18 cellular contexts compared by ENCODE assay signal in the genomic region with DNA sequence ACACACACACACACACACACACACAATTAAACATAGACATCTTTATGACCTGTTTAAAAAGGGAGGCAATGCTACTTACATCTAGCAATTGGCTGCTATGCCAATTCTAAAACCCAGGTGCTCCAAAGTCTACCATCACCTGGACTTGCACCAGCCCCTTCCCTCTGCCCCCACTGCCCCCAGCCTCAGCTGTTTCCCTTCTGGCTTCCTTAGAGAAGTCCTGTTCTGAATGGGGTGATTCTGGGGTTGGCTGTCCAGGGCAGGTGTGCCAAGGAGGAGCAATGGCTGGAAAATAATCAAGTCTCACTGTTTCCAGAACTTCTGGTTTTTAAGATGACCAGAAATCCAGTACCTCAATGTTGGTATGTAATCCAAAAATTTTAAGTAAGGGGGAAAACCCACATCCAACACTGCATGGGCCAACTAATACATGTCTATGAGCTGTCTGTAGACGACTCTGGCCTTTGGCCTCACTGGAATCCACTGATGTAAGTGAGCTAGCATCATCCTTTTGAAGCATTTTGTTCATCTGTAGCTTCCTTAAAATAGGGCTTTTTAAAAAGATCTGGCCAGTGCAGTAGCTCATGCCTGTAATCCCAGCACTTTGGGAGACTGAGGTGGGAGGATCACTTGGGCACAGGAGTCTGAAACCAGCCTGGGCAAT. TPM values are rescaled to one million over a fixed set of nuclear protein-coding genes. Genes with fewer than 3 reads are reported as not detected.
DNase-seq lines count a peak whose midpoint lies in the region; ATAC-seq and TF ChIP-seq lines count a peak whose summit lies in the region.
"Had no signal": no experiment of that assay in that cellular context is flagged by ENCODE, and none has a peak within 500 bp of the region (broad histone marks: within the 10 kb centered on the region; RNA-seq: fewer than 3 reads in every experiment).

No MANE protein-coding gene starts in this region.

- H2BK5ac ChIP-seq in IMR-90 (ENCODE audit: low read depth, low read length, poor library complexity, severe bottlenecking), result no peak overlapping the region

- no peak overlapping the region for H3K56ac ChIP-seq in IMR-90 (ENCODE audit: extremely low read depth, insufficient read depth, low read length)

- peaks cover 14% of the 10 kb centered on the region for H3K4me1 ChIP-seq in IMR-90 (ENCODE audit: control insufficient read depth, insufficient read depth, low read length)
- peaks cover 38 to 42% of the 10 kb centered on the region in 2 experiments for H3K4me1 ChIP-seq in neutrophil (ENCODE audit: control insufficient read depth in 1 of 2, insufficient read depth in 1 of 2, low read depth in 1 of 2, low read length in 1 of 2)

- intact Hi-C loops in activated CD4-positive, alpha-beta T cell treated with anti-CD3 and anti-CD28 coated beads for 36 hours (cut with DNase I, micrococcal nuclease), result loop anchor here in 1 of 2 experiments (10.0 kb wide), 1 partner anchor 878 kb away; a partner anchor contains a TSS
- intact Hi-C loops in IMR-90 (cut with micrococcal nuclease), result loop anchor here (5.0 to 10.0 kb wide), 2 partner anchors 81 to 288 kb away; a partner anchor contains a TSS
- intact Hi-C loops in dendritic cell treated with granulocyte-macrophage colony-stimulating factor and Interleukin-4, amounts not matched to agents 40 ng/mL and 50 ng/mL, for 4 days (cut with micrococcal nuclease), result no loop called here

- H4K20me1 ChIP-seq in IMR-90 (ENCODE audit: insufficient read depth, low read length), result peaks cover 34% of the 10 kb centered on the region; the same call in 1 of the 2 replicates

- no peak overlapping the region for H2BK120ac ChIP-seq in IMR-90 (ENCODE audit: low read depth, low read length)

- ATAC-seq in activated CD4-positive, alpha-beta T cell treated with anti-CD3 and anti-CD28 coated beads for 36 hours, result no peak
- ATAC-seq in IMR-90 (ENCODE audit: low read depth), result no peak
- no peak for ATAC-seq in HG03342 (IDR thresholded peaks at IDR 0.05; ENCODE audit: unreplicated experiment)

- DNase-seq in activated CD4-positive, alpha-beta T cell treated with anti-CD3 and anti-CD28 coated beads for 36 hours, result no peak
- DNase-seq in activated CD4-positive, alpha-beta T cell treated with anti-CD3 and anti-CD28 coated beads for 1 hour, result no peak
- DNase-seq in IMR-90 (peak; percentile 53), AG20443 (ENCODE audit: low spot score) (no peak)
- DNase-seq in stimulated activated CD4-positive, alpha-beta T cell treated with anti-CD3 and anti-CD28 coated beads, Interleukin-2, amount 100 ng/mL, for 48 hours, result no peak
- DNase-seq: amniotic stem cell, COR-L47, cortex of kidney, head of caudate nucleus, KG1, NCI-H510A treated with DMSO at 0.1 percent for 48 hours had no signal

- peaks cover 27% of the 10 kb centered on the region for H3K36me3 ChIP-seq in IMR-90 (ENCODE audit: control insufficient read depth, insufficient read depth, low read length)
- H3K36me3 ChIP-seq in neutrophil, result peaks cover 37% of the 10 kb centered on the region

- no peak overlapping the region for H3K27ac Mint-ChIP-seq in activated CD4-positive, alpha-beta T cell treated with anti-CD3 and anti-CD28 coated beads for 36 hours
- H3K27ac Mint-ChIP-seq in dendritic cell treated with granulocyte-macrophage colony-stimulating factor and Interleukin-4, amounts not matched to agents 40 ng/mL and 50 ng/mL, for 4 days, result peak overlapping the region; percentile 76

- H3K9me1 ChIP-seq in IMR-90 (ENCODE audit: insufficient read depth, low read length), result peaks cover 11% of the 10 kb centered on the region

- no peak overlapping the region for H3K4me2 ChIP-seq in IMR-90 (ENCODE audit: low read depth, low read length)

- H3K27me3 ChIP-seq in IMR-90 (ENCODE audit: control insufficient read depth, insufficient read depth, low read length) (no peaks in the 10 kb centered on the region), neutrophil (no peaks in the 10 kb centered on the region)
- H3K27me3 ChIP-seq: esophagus muscularis mucosa had no signal

- no peak overlapping the region for H4K8ac ChIP-seq in IMR-90 (ENCODE audit: low read depth in 2 of 2, low read length in 2 of 2)

- no peak overlapping the region for H2BK20ac ChIP-seq in IMR-90 (ENCODE audit: low read depth, low read length)

- no peak overlapping the region for H2AK9ac ChIP-seq in IMR-90 (replicated peaks; ENCODE audit: low read depth, low read length, poor library complexity)

- in situ Hi-C loops in IMR-90 (cut with MboI; ENCODE audit: low sequenced_read_pairs), result loop anchor here (25.0 kb wide), 1 partner anchor 796 kb away; no protein-coding TSS in a partner anchor

- TF ChIP-seq RAD21 in IMR-90 (IDR thresholded peaks at IDR 0.05; ENCODE audit: low read length), result no peak

- H3K18ac ChIP-seq in IMR-90 (ENCODE audit: low read depth, low read length), result no peak overlapping the region

- dilution Hi-C loops in IMR-90 (cut with HindIII; ENCODE audit: low sequenced_read_pairs, unreplicated experiment), result no loop called here

- TF ChIP-seq CTCF in IMR-90 (conservative IDR thresholded peaks at IDR 0.05; ENCODE audit: low read depth, low read length), result no peak
- TF ChIP-seq CTCF in neutrophil (IDR thresholded peaks at IDR 0.05), result no peak

- H3K4me3 Mint-ChIP-seq in activated CD4-positive, alpha-beta T cell treated with anti-CD3 and anti-CD28 coated beads for 36 hours, result peak overlapping the region; percentile 96
- no peak overlapping the region for H3K4me3 Mint-ChIP-seq in dendritic cell treated with granulocyte-macrophage colony-stimulating factor and Interleukin-4, amounts not matched to agents 40 ng/mL and 50 ng/mL, for 4 days

- no peak overlapping the region for H4K5ac ChIP-seq in IMR-90 (ENCODE audit: low read depth, low read length)

- no peak overlapping the region for H2AFZ ChIP-seq in IMR-90 (replicated peaks; ENCODE audit: low read length, poor library complexity)

- H2AK5ac ChIP-seq in IMR-90 (ENCODE audit: low read depth, low read length), result no peak overlapping the region

- POLR2A ChIA-PET in activated CD4-positive, alpha-beta T cell treated with anti-CD3 and anti-CD28 coated beads for 36 hours (lab: Charles Lee), result no interaction called here
- POLR2A ChIA-PET in IMR-90 (lab: Charles Lee; ENCODE audit: unreplicated experiment), result no interaction called here

- H3K4me1 Mint-ChIP-seq in activated CD4-positive, alpha-beta T cell treated with anti-CD3 and anti-CD28 coated beads for 36 hours, result peaks cover 40% of the 10 kb centered on the region
- peaks cover 49% of the 10 kb centered on the region for H3K4me1 Mint-ChIP-seq in dendritic cell treated with granulocyte-macrophage colony-stimulating factor and Interleukin-4, amounts not matched to agents 40 ng/mL and 50 ng/mL, for 4 days (ENCODE audit: low read depth)

- H3K27ac ChIP-seq in IMR-90 (ENCODE audit: insufficient read depth, low read length) (no peak overlapping the region), neutrophil (peak overlapping the region; percentile 90)
- H3K27ac ChIP-seq: esophagus muscularis mucosa, SK-N-MC had no signal

- peaks cover 13% of the 10 kb centered on the region for H3K36me3 Mint-ChIP-seq in activated CD4-positive, alpha-beta T cell treated with anti-CD3 and anti-CD28 coated beads for 36 hours (ENCODE audit: low read depth)
- H3K36me3 Mint-ChIP-seq in dendritic cell treated with granulocyte-macrophage colony-stimulating factor and Interleukin-4, amounts not matched to agents 40 ng/mL and 50 ng/mL, for 4 days (ENCODE audit: low read depth), result peaks cover 65% of the 10 kb centered on the region

- WGBS in IMR-90 (ENCODE audit: extremely low coverage in 2 of 2, insufficient read length in 1 of 2), 2 experiments, result no CpG with 5 or more reads among the region's 1 CpG

- H3K27me3 Mint-ChIP-seq in activated CD4-positive, alpha-beta T cell treated with anti-CD3 and anti-CD28 coated beads for 36 hours, result no peaks in the 10 kb centered on the region
- H3K27me3 Mint-ChIP-seq in dendritic cell treated with granulocyte-macrophage colony-stimulating factor and Interleukin-4, amounts not matched to agents 40 ng/mL and 50 ng/mL, for 4 days, result no peaks in the 10 kb centered on the region

- no peak overlapping the region for H3K4me3 ChIP-seq in IMR-90 (ENCODE audit: insufficient read depth, low read depth, low read length)
- peak overlapping the region in 1 of 2 experiments; percentile 88 for H3K4me3 ChIP-seq in neutrophil (ENCODE audit: low read depth in 1 of 2, low read length in 1 of 2)
- H3K4me3 ChIP-seq: HAP-1 had no signal

- no peak overlapping the region for H4K91ac ChIP-seq in IMR-90 (ENCODE audit: insufficient read depth, low read depth, low read length)

- CTCF ChIA-PET in activated CD4-positive, alpha-beta T cell treated with anti-CD3 and anti-CD28 coated beads for 36 hours (lab: Charles Lee), result interaction anchor here (0.7 to 1.4 kb wide), 5 partner anchors 11 to 527 kb away, joined by 3 to 4 read pairs (median 4); no protein-coding TSS in a partner anchor
- CTCF ChIA-PET in IMR-90 (lab: Yijun Ruan, JAX), result interaction anchor here (0.8 kb wide), 1 partner anchor 82 kb away, joined by 3 read pairs; no protein-coding TSS in a partner anchor

- H3K9me3 ChIP-seq in IMR-90 (ENCODE audit: control insufficient read depth, insufficient read depth, low read length), result no peaks in the 10 kb centered on the region
- no peaks in the 10 kb centered on the region for H3K9me3 ChIP-seq in neutrophil
- H3K9me3 ChIP-seq: esophagus muscularis mucosa, HAP-1 had no signal

- H3K9me3 Mint-ChIP-seq in activated CD4-positive, alpha-beta T cell treated with anti-CD3 and anti-CD28 coated beads for 36 hours (ENCODE audit: low read depth), result no peaks in the 10 kb centered on the region
- H3K9me3 Mint-ChIP-seq in dendritic cell treated with granulocyte-macrophage colony-stimulating factor and Interleukin-4, amounts not matched to agents 40 ng/mL and 50 ng/mL, for 4 days, result no peaks in the 10 kb centered on the region

- no peak overlapping the region for H3K9ac ChIP-seq in IMR-90 (ENCODE audit: low read depth, low read length)

- peaks cover 37 to 81% of the 10 kb centered on the region in 2 experiments for H3K79me1 ChIP-seq in IMR-90 (ENCODE audit: low read depth in 1 of 2, low read length in 2 of 2)

- H3K4ac ChIP-seq in IMR-90 (ENCODE audit: low read depth, low read length), result no peak overlapping the region

- no peak overlapping the region for H2BK15ac ChIP-seq in IMR-90 (ENCODE audit: low read depth, low read length)

- H3K23ac ChIP-seq in IMR-90 (ENCODE audit: low read depth, low read length), result no peak overlapping the region

- no TSS peak for BruUV-seq in IMR-90 (replicated peaks; lab: Mats Ljungman, UMichigan)

- no peak for TF ChIP-seq POLR2A in IMR-90 (IDR thresholded peaks at IDR 0.05; ENCODE audit: low read depth, low read length)

- no peak overlapping the region for H3K14ac ChIP-seq in IMR-90 (replicated peaks; ENCODE audit: low read depth, low read length)

RNA-seq across cellular contexts. Expression of a gene that starts 2.1 kb away (rescaled TPM):
- total RNA-seq in activated CD4-positive, alpha-beta T cell treated with anti-CD3 and anti-CD28 coated beads for 36 hours, result 10 to 100 TPM; 12.9 to 17.3 TPM
- total RNA-seq in IMR-90 (2012; rRNA removed), result 25.5 and 37.8 TPM in 2 replicates
- 40.0 and 46.3 TPM in 2 replicates for polyA plus RNA-seq in IMR-90 (2012; rRNA removed)
- polyA plus RNA-seq in IMR-90 (2012; cell fraction: cytosol; rRNA removed), result 30.3 and 41.1 TPM in 2 replicates
- polyA plus RNA-seq in IMR-90 (2012; cell fraction: nucleus; rRNA removed; ENCODE audit: low replicate concordance), result 84.5 and 162 TPM in 2 replicates

RNA-seq across cellular contexts. Expression of a gene that starts 2.3 kb away (rescaled TPM):
- 10 to 100 TPM; 25.5 to 26.1 TPM for total RNA-seq in activated CD4-positive, alpha-beta T cell treated with anti-CD3 and anti-CD28 coated beads for 36 hours
- total RNA-seq in IMR-90 (2012; rRNA removed), result 45.3 and 49.1 TPM in 2 replicates
- polyA plus RNA-seq in IMR-90 (2012; rRNA removed), result 62.9 and 75.9 TPM in 2 replicates
- 34.5 and 53.3 TPM in 2 replicates for polyA plus RNA-seq in IMR-90 (2012; cell fraction: cytosol; rRNA removed)
- 93.6 and 106 TPM in 2 replicates for polyA plus RNA-seq in IMR-90 (2012; cell fraction: nucleus; rRNA removed; ENCODE audit: low replicate concordance)

RNA-seq across cellular contexts. Expression of a gene that starts 14.2 kb away (rescaled TPM):
- total RNA-seq in activated CD4-positive, alpha-beta T cell treated with anti-CD3 and anti-CD28 coated beads for 36 hours, result 10 to 100 TPM; 31.0 to 49.3 TPM
- 21.3 and 23.1 TPM in 2 replicates for total RNA-seq in IMR-90 (2012; rRNA removed)
- polyA plus RNA-seq in IMR-90 (2012; rRNA removed), result 10.4 and 12.3 TPM in 2 replicates
- 5.1 and 8.9 TPM in 2 replicates for polyA plus RNA-seq in IMR-90 (2012; cell fraction: cytosol; rRNA removed)
- polyA plus RNA-seq in IMR-90 (2012; cell fraction: nucleus; rRNA removed; ENCODE audit: low replicate concordance), result 1.6 and 2.6 TPM in 2 replicates

RNA-seq across cellular contexts. Expression of a gene that starts 24.1 kb away (rescaled TPM):
- total RNA-seq in activated CD4-positive, alpha-beta T cell treated with anti-CD3 and anti-CD28 coated beads for 36 hours, result 10 to 100 TPM; 84.9 to 98.4 TPM
- total RNA-seq in IMR-90 (2012; rRNA removed), result 58.3 and 66.7 TPM in 2 replicates
- polyA plus RNA-seq in IMR-90 (2012; rRNA removed), result 72.0 and 77.8 TPM in 2 replicates
- 70.5 and 80.8 TPM in 2 replicates for polyA plus RNA-seq in IMR-90 (2012; cell fraction: cytosol; rRNA removed)
- 33.1 and 46.5 TPM in 2 replicates for polyA plus RNA-seq in IMR-90 (2012; cell fraction: nucleus; rRNA removed; ENCODE audit: low replicate concordance)

RNA-seq across cellular contexts. Expression of a gene that starts 31.8 kb away (rescaled TPM):
- not detected for total RNA-seq in activated CD4-positive, alpha-beta T cell treated with anti-CD3 and anti-CD28 coated beads for 36 hours
- total RNA-seq in IMR-90 (2012; rRNA removed), result not detected in 2 replicates
- polyA plus RNA-seq in IMR-90 (2012; rRNA removed), result not detected in 2 replicates
- not detected in 2 replicates for polyA plus RNA-seq in IMR-90 (2012; cell fraction: cytosol; rRNA removed)
- not detected in 2 replicates for polyA plus RNA-seq in IMR-90 (2012; cell fraction: nucleus; rRNA removed; ENCODE audit: low replicate concordance)
- total RNA-seq: esophagus muscularis mucosa, renal cortical epithelial cell had no signal
